1 cellular context compared by ENCODE assay signal in genomic region chrX:53071604-53072417, GRCh38.
TF ChIP-seq lines count a peak whose summit lies in the region.

No MANE protein-coding gene starts in this region.

TF ChIP-seq in endothelial cell of umbilical vein, 7 proteins besides CTCF, POLR2A, EP300 and RAD21 (continued from another document):
- TF ChIP-seq JUN (IDR thresholded peaks at IDR 0.05; ENCODE audit: borderline replicate concordance, insufficient read depth, insufficient read length, low read depth) (no peak), GATA2 (IDR thresholded peaks at IDR 0.05; ENCODE audit: insufficient read depth, insufficient read length, low read depth, low read length) (no peak)
